ENCODE assay signal across 8 cellular contexts in the genomic region with DNA sequence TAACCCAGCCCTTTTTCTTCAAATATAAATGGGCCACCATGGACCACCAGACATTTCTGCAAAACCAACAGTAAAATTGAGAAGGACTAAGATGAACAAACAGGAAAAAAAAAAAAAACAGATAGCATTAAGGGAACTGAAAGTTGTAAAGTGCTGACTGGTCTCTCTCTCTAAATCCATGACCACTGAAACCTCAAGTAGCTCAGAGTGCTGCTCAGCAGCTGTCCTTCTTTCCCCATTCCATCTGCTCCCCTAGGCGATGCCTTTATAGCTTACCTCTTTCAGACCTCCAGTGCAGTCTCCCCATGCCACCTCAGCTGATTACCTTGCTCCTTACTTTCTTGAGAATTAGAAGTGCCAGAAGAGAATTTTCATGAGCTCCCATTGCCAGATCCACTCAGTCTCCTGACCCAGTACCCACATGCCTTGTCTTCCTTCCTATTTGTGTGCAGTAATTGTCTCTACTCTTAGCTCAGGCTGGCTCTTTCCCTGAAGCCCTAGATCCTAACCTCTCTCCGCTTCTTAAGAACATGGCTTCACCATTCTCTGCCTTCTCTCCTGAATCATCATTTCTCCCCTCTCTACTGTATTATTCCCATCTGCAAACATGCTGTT. TPM values are rescaled to one million over a fixed set of nuclear protein-coding genes. Genes with fewer than 3 reads are reported as not detected.
A peak's percentile ranks its signal among the peaks of the same experiment; 100 is the strongest.
DNase-seq lines count a peak whose midpoint lies in the region; ATAC-seq and TF ChIP-seq lines count a peak whose summit lies in the region.

No MANE protein-coding gene starts in this region.

- peak overlapping the region; percentile 87 for H3K4me2 ChIP-seq in KMS-11

- no peak overlapping the region for H3K4me3 ChIP-seq in KMS-11 (IDR thresholded peaks at IDR 0.05; ENCODE audit: insufficient read depth, low read depth, low read length)
- no peak overlapping the region for H3K4me3 ChIP-seq in left lung
- H3K4me3 ChIP-seq in coronary artery, result no peak overlapping the region

- peak overlapping the region; percentile 28; the same call in 1 of the 2 replicates for H2AFZ ChIP-seq in KMS-11 (ENCODE audit: low read depth)

- H3K36me3 ChIP-seq in KMS-11 (ENCODE audit: insufficient read depth) (no peaks in the 10 kb centered on the region), left lung (no peaks in the 10 kb centered on the region)

- no peak overlapping the region for H3K27ac Mint-ChIP-seq in activated T-cell treated with anti-CD3 and anti-CD28 coated beads, Interleukin-2, amount 50 U/mL, for 24 hours

- H3K27me3 Mint-ChIP-seq in activated T-cell treated with anti-CD3 and anti-CD28 coated beads, Interleukin-2, amount 50 U/mL, for 24 hours, result peaks cover 3% of the 10 kb centered on the region

- H3K36me3 Mint-ChIP-seq in activated T-cell treated with anti-CD3 and anti-CD28 coated beads, Interleukin-2, amount 50 U/mL, for 24 hours (ENCODE audit: low read depth), result no peaks in the 10 kb centered on the region

- ATAC-seq in GM18858 (IDR thresholded peaks at IDR 0.05; ENCODE audit: unreplicated experiment), result peak; percentile 91
- peak; percentile 93 for ATAC-seq in GM21737 (IDR thresholded peaks at IDR 0.05; ENCODE audit: unreplicated experiment)
- peak; percentile 75 for ATAC-seq in left lung

- peaks cover 12% of the 10 kb centered on the region for H3K4me1 Mint-ChIP-seq in activated T-cell treated with anti-CD3 and anti-CD28 coated beads, Interleukin-2, amount 50 U/mL, for 24 hours (ENCODE audit: low read depth)

- intact Hi-C loops in left lung (cut with DNase I), result no loop called here

- H3K27ac ChIP-seq in KMS-11 (peak overlapping the region; percentile 99), left lung (no peak overlapping the region), coronary artery (no peak overlapping the region)

- TF ChIP-seq CTCF in KMS-11 (conservative IDR thresholded peaks at IDR 0.05; ENCODE audit: low read depth, low read length), result no peak
- TF ChIP-seq CTCF in left lung (IDR thresholded peaks at IDR 0.05), result no peak
- TF ChIP-seq CTCF in coronary artery (IDR thresholded peaks at IDR 0.05), result no peak

- no peaks in the 10 kb centered on the region for H3K79me2 ChIP-seq in KMS-11 (ENCODE audit: insufficient read depth, low read depth)

- no peak overlapping the region for H3K4me3 Mint-ChIP-seq in activated T-cell treated with anti-CD3 and anti-CD28 coated beads, Interleukin-2, amount 50 U/mL, for 24 hours

- H3K9ac ChIP-seq in KMS-11, result peak overlapping the region; percentile 76

- no peaks in the 10 kb centered on the region for H3K27me3 ChIP-seq in KMS-11 (ENCODE audit: insufficient read depth, low read depth)
- no peaks in the 10 kb centered on the region for H3K27me3 ChIP-seq in left lung

- no peaks in the 10 kb centered on the region for H3K9me3 ChIP-seq in left lung

- no peaks in the 10 kb centered on the region for H3K9me3 Mint-ChIP-seq in activated T-cell treated with anti-CD3 and anti-CD28 coated beads, Interleukin-2, amount 50 U/mL, for 24 hours

- in situ Hi-C loops in G401 (cut with HindIII; ENCODE audit: low sequenced_read_pairs), result no loop called here

- H4K20me1 ChIP-seq in KMS-11 (ENCODE audit: insufficient read depth), result no peaks in the 10 kb centered on the region

- H3K4me1 ChIP-seq in KMS-11 (ENCODE audit: low read depth, poor library complexity, severe bottlenecking) (peaks cover 77% of the 10 kb centered on the region), left lung (peaks cover 0 to 20% of the 10 kb centered on the region in 2 donors)

- no peak for DNase-seq in left lung
- no peak for DNase-seq in coronary artery (ENCODE audit: low spot score)
- no peak for DNase-seq in G401 (ENCODE audit: low spot score)
- no peak for DNase-seq in activated T-cell treated with anti-CD3 and anti-CD28 coated beads, Interleukin-2, amount 50 U/mL, for 24 hours
- no peak for DNase-seq in NCI-H1048 (lab: John Stamatoyannopoulos, UW)

RNA-seq across cellular contexts. Expression of gene XIRP1, which starts 23.9 kb away (rescaled TPM):
- under 1 TPM; 0.09 to 0.18 TPM for total RNA-seq in left lung
- not detected in 2 replicates for total RNA-seq in G401 (2014; rRNA removed; shearing (Covaris generic))
